In the genomic region with DNA sequence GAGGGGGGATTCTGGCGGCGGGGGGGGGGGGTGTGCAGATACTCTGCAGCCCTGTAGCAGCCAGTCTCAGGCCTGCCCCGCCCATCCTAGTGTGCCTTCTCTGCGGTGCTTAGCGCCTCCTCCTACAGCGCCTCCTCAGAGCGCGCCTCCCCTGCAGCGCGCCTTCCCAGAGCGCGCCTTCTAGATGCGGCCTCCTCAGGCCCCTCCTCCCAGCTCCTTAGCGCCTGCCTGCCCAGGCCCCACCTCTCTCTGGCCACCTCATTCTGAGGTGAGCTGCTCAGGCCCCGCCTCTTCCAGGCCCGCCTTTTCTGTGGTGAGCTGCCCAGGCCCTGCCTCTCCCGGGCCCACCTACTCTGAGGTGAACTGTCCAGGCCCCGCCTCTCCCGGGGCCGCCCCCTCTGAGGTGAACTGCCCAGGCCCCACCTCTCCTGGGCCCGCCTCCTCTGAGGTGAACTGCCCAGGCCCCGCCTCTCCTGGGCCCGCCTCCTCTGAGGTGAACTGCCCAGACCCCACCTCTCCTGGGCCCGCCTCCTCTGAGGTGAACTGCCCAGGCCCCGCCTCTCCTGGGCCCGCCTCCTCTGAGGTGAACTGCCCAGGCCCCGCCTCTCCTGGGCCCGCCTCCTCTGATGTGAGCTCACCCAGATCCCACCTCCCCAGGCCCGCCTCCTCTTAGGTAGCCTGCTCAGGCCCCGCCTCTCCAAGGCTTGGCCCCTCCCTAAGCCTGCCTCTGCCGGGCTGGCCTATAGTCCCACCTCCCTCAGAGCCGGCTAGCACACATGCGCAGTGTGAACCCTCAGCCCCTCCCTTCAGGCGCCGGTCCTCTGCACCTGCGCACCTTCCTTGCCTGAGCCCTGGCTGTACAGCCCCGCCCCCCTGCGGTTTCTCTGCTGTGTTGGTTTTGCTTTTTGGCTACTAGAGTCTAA, we compare ENCODE assay signal across 1 cellular context.
TF ChIP-seq lines count a peak whose summit lies in the region.

No MANE protein-coding gene starts in this region.

TF ChIP-seq in HepG2, 621 proteins besides CTCF, POLR2A, EP300 and RAD21 (continued from another document):
- TF ChIP-seq, protein P1, sequence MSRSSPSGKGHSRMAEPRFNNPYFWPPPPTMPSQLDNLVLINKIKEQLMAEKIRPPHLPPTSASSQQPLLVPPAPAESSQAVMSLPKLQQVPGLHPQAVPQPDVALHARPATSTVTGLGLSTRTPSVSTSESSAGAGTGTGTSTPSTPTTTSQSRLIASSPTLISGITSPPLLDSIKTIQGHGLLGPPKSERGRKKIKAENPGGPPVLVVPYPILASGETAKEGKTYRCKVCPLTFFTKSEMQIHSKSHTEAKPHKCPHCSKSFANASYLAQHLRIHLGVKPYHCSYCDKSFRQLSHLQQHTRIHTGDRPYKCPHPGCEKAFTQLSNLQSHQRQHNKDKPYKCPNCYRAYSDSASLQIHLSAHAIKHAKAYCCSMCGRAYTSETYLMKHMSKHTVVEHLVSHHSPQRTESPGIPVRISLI (CRISPR knock-in tag; IDR thresholded peaks at IDR 0.05; ENCODE audit: borderline replicate concordance) = 0 out of 2 replicates have a peak, but pooled peaks have one; percentile 13
- TF ChIP-seq CREB1 (IDR thresholded peaks at IDR 0.05) (no peak), CREB1 (CRISPR knock-in tag; IDR thresholded peaks at IDR 0.05) (0 out of 2 replicates have a peak, but pooled peaks have one; percentile 13), HCFC1 (IDR thresholded peaks at IDR 0.05; ENCODE audit: low read depth, low read length) (no peak), ZNF792 (CRISPR knock-in tag; IDR thresholded peaks at IDR 0.05) (no peak), RFX5 (IDR thresholded peaks at IDR 0.05; ENCODE audit: low read depth, low read length) (no peak), YEATS2 (CRISPR knock-in tag; IDR thresholded peaks at IDR 0.05; ENCODE audit: borderline replicate concordance) (no peak), NCOA2 (CRISPR knock-in tag; IDR thresholded peaks at IDR 0.05) (peak; percentile 15; the same call in 1 of the 2 replicates), MED13 (CRISPR knock-in tag; IDR thresholded peaks at IDR 0.05) (no peak), NFIB (CRISPR knock-in tag; IDR thresholded peaks at IDR 0.05; ENCODE audit: borderline replicate concordance) (no peak), NR2C2 (CRISPR knock-in tag; IDR thresholded peaks at IDR 0.05; ENCODE audit: borderline replicate concordance) (0 out of 2 replicates have a peak, but pooled peaks have one; percentile 21), ZNF3 (CRISPR knock-in tag; IDR thresholded peaks at IDR 0.05) (no peak), DR1 (CRISPR knock-in tag; IDR thresholded peaks at IDR 0.05) (0 out of 2 replicates have a peak, but pooled peaks have one; percentile 57), ZNF569 (CRISPR knock-in tag; IDR thresholded peaks at IDR 0.05; ENCODE audit: borderline replicate concordance) (no peak), MAFK (conservative IDR thresholded peaks at IDR 0.05 in 1 of 2, IDR thresholded peaks at IDR 0.05 in 1 of 2; ENCODE audit: low read length in 2 of 2) (no peak), SOX13 (IDR thresholded peaks at IDR 0.05) (no peak), SOX13 (CRISPR knock-in tag; conservative IDR thresholded peaks at IDR 0.05 in 1 of 2, IDR thresholded peaks at IDR 0.05 in 1 of 2) (peak in 1 of 2 experiments; percentile 29; a peak in 1 of 4 replicates), ZSCAN31 (CRISPR knock-in tag; IDR thresholded peaks at IDR 0.05; ENCODE audit: low read depth) (no peak), ZNF7 (CRISPR knock-in tag; IDR thresholded peaks at IDR 0.05) (no peak), KLF9 (CRISPR knock-in tag; IDR thresholded peaks at IDR 0.05; ENCODE audit: low read depth) (peak; percentile 73; the same call in 1 of the 2 replicates), TCF7L2 (IDR thresholded peaks at IDR 0.05; ENCODE audit: low read depth, low read length) (no peak), ZNF605 (CRISPR knock-in tag; IDR thresholded peaks at IDR 0.05) (no peak), HMG20A (CRISPR knock-in tag; IDR thresholded peaks at IDR 0.05; ENCODE audit: borderline replicate concordance) (no peak), ZSCAN25 (CRISPR knock-in tag; IDR thresholded peaks at IDR 0.05) (no peak), ZSCAN29 (CRISPR knock-in tag; conservative IDR thresholded peaks at IDR 0.05) (no peak), ZMYM4 (CRISPR knock-in tag; IDR thresholded peaks at IDR 0.05) (0 out of 2 replicates have a peak, but pooled peaks have one; percentile 10), TBX2 (CRISPR knock-in tag; IDR thresholded peaks at IDR 0.05; ENCODE audit: borderline replicate concordance) (peak; percentile 29; the same call in 1 of the 2 replicates), XBP1 (CRISPR knock-in tag; IDR thresholded peaks at IDR 0.05) (no peak), SALL1 (CRISPR knock-in tag; IDR thresholded peaks at IDR 0.05) (peak; percentile 21; the same call in 1 of the 2 replicates), ISL2 (CRISPR knock-in tag; IDR thresholded peaks at IDR 0.05) (no peak), GABPB1 (CRISPR knock-in tag; IDR thresholded peaks at IDR 0.05) (peak; percentile 33; the same call in 1 of the 2 replicates), REL (CRISPR knock-in tag; conservative IDR thresholded peaks at IDR 0.05) (no peak)
- TF ChIP-seq, protein P2, sequence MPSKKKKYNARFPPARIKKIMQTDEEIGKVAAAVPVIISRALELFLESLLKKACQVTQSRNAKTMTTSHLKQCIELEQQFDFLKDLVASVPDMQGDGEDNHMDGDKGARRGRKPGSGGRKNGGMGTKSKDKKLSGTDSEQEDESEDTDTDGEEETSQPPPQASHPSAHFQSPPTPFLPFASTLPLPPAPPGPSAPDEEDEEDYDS (CRISPR knock-in tag; IDR thresholded peaks at IDR 0.05) = peak; percentile 28; the same call in 1 of the 2 replicates
- TF ChIP-seq, protein P3, sequence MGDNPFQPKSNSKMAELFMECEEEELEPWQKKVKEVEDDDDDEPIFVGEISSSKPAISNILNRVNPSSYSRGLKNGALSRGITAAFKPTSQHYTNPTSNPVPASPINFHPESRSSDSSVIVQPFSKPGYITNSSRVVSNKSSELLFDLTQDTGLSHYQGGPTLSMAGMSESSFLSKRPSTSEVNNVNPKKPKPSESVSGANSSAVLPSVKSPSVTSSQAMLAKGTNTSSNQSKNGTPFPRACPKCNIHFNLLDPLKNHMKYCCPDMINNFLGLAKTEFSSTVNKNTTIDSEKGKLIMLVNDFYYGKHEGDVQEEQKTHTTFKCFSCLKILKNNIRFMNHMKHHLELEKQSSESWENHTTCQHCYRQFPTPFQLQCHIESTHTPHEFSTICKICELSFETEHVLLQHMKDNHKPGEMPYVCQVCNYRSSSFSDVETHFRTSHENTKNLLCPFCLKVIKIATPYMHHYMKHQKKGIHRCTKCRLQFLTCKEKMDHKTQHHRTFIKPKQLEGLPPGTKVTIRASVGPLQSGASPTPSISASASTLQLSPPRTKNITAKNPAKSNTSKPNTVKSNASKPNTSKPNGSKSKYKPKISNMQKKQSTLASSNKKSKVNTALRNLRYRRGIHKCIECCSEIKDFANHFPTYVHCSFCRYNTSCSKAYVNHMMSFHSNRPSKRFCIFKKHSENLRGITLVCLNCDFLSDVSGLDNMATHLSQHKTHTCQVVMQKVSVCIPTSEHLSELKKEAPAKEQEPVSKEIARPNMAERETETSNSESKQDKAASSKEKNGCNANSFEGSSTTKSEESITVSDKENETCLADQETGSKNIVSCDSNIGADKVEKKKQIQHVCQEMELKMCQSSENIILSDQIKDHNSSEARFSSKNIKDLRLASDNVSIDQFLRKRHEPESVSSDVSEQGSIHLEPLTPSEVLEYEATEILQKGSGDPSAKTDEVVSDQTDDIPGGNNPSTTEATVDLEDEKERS (CRISPR knock-in tag; IDR thresholded peaks at IDR 0.05) = no peak
- TF ChIP-seq, protein P4, sequence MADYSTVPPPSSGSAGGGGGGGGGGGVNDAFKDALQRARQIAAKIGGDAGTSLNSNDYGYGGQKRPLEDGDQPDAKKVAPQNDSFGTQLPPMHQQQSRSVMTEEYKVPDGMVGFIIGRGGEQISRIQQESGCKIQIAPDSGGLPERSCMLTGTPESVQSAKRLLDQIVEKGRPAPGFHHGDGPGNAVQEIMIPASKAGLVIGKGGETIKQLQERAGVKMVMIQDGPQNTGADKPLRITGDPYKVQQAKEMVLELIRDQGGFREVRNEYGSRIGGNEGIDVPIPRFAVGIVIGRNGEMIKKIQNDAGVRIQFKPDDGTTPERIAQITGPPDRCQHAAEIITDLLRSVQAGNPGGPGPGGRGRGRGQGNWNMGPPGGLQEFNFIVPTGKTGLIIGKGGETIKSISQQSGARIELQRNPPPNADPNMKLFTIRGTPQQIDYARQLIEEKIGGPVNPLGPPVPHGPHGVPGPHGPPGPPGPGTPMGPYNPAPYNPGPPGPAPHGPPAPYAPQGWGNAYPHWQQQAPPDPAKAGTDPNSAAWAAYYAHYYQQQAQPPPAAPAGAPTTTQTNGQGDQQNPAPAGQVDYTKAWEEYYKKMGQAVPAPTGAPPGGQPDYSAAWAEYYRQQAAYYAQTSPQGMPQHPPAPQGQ (CRISPR knock-in tag; IDR thresholded peaks at IDR 0.05; ENCODE audit: borderline replicate concordance) = no peak
- TF ChIP-seq, protein P5, sequence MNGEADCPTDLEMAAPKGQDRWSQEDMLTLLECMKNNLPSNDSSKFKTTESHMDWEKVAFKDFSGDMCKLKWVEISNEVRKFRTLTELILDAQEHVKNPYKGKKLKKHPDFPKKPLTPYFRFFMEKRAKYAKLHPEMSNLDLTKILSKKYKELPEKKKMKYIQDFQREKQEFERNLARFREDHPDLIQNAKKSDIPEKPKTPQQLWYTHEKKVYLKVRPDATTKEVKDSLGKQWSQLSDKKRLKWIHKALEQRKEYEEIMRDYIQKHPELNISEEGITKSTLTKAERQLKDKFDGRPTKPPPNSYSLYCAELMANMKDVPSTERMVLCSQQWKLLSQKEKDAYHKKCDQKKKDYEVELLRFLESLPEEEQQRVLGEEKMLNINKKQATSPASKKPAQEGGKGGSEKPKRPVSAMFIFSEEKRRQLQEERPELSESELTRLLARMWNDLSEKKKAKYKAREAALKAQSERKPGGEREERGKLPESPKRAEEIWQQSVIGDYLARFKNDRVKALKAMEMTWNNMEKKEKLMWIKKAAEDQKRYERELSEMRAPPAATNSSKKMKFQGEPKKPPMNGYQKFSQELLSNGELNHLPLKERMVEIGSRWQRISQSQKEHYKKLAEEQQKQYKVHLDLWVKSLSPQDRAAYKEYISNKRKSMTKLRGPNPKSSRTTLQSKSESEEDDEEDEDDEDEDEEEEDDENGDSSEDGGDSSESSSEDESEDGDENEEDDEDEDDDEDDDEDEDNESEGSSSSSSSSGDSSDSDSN (CRISPR knock-in tag; IDR thresholded peaks at IDR 0.05) = peak; percentile 25; the same call in 1 of the 2 replicates
- TF ChIP-seq, protein P6, sequence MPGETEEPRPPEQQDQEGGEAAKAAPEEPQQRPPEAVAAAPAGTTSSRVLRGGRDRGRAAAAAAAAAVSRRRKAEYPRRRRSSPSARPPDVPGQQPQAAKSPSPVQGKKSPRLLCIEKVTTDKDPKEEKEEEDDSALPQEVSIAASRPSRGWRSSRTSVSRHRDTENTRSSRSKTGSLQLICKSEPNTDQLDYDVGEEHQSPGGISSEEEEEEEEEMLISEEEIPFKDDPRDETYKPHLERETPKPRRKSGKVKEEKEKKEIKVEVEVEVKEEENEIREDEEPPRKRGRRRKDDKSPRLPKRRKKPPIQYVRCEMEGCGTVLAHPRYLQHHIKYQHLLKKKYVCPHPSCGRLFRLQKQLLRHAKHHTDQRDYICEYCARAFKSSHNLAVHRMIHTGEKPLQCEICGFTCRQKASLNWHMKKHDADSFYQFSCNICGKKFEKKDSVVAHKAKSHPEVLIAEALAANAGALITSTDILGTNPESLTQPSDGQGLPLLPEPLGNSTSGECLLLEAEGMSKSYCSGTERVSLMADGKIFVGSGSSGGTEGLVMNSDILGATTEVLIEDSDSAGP (CRISPR knock-in tag; IDR thresholded peaks at IDR 0.05; ENCODE audit: borderline replicate concordance) = peak; percentile 64; the same call in 1 of the 2 replicates
- TF ChIP-seq, protein P7, sequence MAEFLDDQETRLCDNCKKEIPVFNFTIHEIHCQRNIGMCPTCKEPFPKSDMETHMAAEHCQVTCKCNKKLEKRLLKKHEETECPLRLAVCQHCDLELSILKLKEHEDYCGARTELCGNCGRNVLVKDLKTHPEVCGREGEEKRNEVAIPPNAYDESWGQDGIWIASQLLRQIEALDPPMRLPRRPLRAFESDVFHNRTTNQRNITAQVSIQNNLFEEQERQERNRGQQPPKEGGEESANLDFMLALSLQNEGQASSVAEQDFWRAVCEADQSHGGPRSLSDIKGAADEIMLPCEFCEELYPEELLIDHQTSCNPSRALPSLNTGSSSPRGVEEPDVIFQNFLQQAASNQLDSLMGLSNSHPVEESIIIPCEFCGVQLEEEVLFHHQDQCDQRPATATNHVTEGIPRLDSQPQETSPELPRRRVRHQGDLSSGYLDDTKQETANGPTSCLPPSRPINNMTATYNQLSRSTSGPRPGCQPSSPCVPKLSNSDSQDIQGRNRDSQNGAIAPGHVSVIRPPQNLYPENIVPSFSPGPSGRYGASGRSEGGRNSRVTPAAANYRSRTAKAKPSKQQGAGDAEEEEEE (CRISPR knock-in tag; IDR thresholded peaks at IDR 0.05; ENCODE audit: borderline replicate concordance) = no peak
- TF ChIP-seq, protein P8, sequence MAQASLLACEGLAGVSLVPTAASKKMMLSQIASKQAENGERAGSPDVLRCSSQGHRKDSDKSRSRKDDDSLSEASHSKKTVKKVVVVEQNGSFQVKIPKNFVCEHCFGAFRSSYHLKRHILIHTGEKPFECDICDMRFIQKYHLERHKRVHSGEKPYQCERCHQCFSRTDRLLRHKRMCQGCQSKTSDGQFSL (CRISPR knock-in tag; IDR thresholded peaks at IDR 0.05) = 0 out of 2 replicates have a peak, but pooled peaks have one; percentile 5
- TF ChIP-seq, protein P9, sequence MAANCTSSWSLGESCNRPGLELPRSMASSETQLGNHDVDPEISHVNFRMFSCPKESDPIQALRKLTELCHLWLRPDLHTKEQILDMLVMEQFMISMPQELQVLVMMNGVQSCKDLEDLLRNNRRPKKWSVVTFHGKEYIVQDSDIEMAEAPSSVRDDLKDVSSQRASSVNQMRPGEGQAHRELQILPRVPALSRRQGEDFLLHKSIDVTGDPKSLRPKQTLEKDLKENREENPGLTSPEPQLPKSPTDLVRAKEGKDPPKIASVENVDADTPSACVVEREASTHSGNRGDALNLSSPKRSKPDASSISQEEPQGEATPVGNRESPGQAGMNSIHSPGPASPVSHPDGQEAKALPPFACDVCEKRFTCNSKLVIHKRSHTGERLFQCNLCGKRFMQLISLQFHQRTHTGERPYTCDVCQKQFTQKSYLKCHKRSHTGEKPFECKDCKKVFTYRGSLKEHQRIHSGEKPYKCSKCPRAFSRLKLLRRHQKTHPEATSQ (CRISPR knock-in tag; IDR thresholded peaks at IDR 0.05; ENCODE audit: borderline replicate concordance) = no peak
